In the genomic region with DNA sequence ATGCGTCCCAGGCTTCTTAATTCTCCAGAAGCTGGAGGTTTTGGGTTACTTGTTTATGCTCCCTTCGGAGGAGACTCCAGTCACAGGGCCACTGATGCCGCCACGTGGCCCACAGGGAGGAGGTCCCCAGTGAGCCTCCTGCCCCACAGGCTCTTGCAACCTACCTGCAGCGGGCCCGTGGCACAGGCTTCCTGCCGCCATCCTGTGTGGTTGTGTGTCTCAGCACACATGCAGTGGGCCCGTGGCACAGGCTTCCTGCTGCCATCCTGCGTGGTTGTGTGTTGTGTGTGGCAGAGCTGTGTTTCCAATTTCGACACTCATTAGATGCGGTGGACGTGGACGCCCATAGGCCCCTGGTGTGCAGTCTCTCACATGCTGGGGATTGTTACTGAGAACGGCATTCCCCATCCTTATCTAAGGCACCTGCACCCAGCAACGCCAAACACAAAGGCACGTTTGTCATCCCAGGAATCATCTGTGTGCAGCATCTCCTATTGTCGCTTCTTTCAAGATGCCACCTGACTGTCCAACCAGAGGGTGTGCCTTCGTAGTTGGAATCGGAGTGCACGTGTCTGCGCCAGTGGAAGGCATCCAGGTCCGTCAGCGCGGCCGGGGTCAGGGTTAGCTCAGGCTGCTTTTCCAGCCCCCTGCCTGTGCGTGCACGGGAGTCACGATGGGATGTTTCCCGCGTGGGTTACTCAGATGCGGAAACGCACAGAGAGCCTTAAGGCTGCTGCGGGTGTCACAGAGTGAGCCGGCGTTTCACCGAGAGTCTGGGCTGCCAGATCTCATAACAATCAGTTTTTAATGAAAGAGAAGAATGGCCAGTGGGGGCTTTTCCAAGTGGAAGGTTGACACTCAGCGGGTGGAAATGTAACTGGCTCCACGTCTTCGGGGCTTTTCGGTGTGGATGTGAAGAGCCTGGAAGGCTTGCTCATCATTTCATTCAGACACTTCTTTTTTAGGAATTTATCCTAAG, we compare ENCODE assay signal across 27 cellular contexts.
"Had no signal": no experiment of that assay in that cellular context is flagged by ENCODE, and none has a peak within 500 bp of the region (broad histone marks: within the 10 kb centered on the region; RNA-seq: fewer than 3 reads in every experiment).

No MANE protein-coding gene starts in this region.

- H3K27ac ChIP-seq: adrenal gland, ascending aorta, brain microvascular endothelial cell, hepatocyte, left lung, spleen, thyroid gland, WERI-Rb-1 had no signal

- H3K27me3 Mint-ChIP-seq: activated CD4-positive, alpha-beta T cell treated with anti-CD3 and anti-CD28 coated beads, Interleukin-2, amount 10 ng/mL, durations not matched to agents 7 days and 5 days; activated CD8-positive, alpha-beta T cell treated with anti-CD3 and anti-CD28 coated beads for 36 hours; activated naive CD4-positive, alpha-beta T cell treated with anti-CD3 and anti-CD28 coated beads, Interleukin-2, amount 50 U/mL, for 24 hours; natural killer cell treated with Interleukin-12 subunit alpha and Interleukin-12 subunit beta and Interleukin-15 and Interleukin-18, amount 100 ng/mL, for 72 hours had no signal

- H3K36me3 ChIP-seq: adrenal gland, brain microvascular endothelial cell had no signal

- H3K36me3 Mint-ChIP-seq: natural killer cell treated with Interleukin-12 subunit alpha and Interleukin-12 subunit beta and Interleukin-15 and Interleukin-18, amount 100 ng/mL, for 72 hours had no signal

- ATAC-seq: activated CD8-positive, alpha-beta T cell treated with anti-CD3 and anti-CD28 coated beads for 36 hours; esophagus mucosa; left lung had no signal

- H3K4me3 Mint-ChIP-seq: activated CD4-positive, alpha-beta T cell treated with anti-CD3 and anti-CD28 coated beads, Interleukin-2, amount 10 ng/mL, durations not matched to agents 7 days and 5 days; activated CD8-positive, alpha-beta T cell treated with anti-CD3 and anti-CD28 coated beads for 36 hours; activated naive CD4-positive, alpha-beta T cell treated with anti-CD3 and anti-CD28 coated beads, Interleukin-2, amount 50 U/mL, for 24 hours; immature natural killer cell; natural killer cell treated with Interleukin-12 subunit alpha and Interleukin-12 subunit beta and Interleukin-15 and Interleukin-18, amount 100 ng/mL, for 72 hours; T-helper 2 cell treated with Interferon-gamma antibody and Interleukin-4, amounts not matched to agents 5 μg/mL and 100 μg/mL, for 36 hours had no signal

- H3K27ac Mint-ChIP-seq: activated CD4-positive, alpha-beta T cell treated with anti-CD3 and anti-CD28 coated beads, Interleukin-2, amount 10 ng/mL, durations not matched to agents 7 days and 5 days; activated CD8-positive, alpha-beta T cell treated with anti-CD3 and anti-CD28 coated beads for 36 hours; activated naive CD4-positive, alpha-beta T cell treated with anti-CD3 and anti-CD28 coated beads, Interleukin-2, amount 50 U/mL, for 24 hours; immature natural killer cell; natural killer cell treated with Interleukin-12 subunit alpha and Interleukin-12 subunit beta and Interleukin-15 and Interleukin-18, amount 100 ng/mL, for 72 hours; T-helper 2 cell treated with Interferon-gamma antibody and Interleukin-4, amounts not matched to agents 5 μg/mL and 100 μg/mL, for 36 hours had no signal

- H3K4me3 ChIP-seq: adrenal gland, ascending aorta, hepatocyte, left lung, spleen, thyroid gland had no signal

- H2AFZ ChIP-seq: hepatocyte had no signal

- H3K4me2 ChIP-seq: hepatocyte had no signal

- H3K4me1 ChIP-seq: ascending aorta, left lung had no signal

- FAIRE-seq: TTC549 had no signal

- H3K27me3 ChIP-seq: adrenal gland, ascending aorta, brain microvascular endothelial cell, hepatocyte, left lung, spleen, thyroid gland had no signal

- DNase-seq: activated CD4-positive, alpha-beta T cell treated with anti-CD3 and anti-CD28 coated beads, Interleukin-2, amount 10 ng/mL, durations not matched to agents 7 days and 5 days; activated CD4-positive, CD25-positive, alpha-beta regulatory T cell treated with anti-CD3 and anti-CD28 coated beads, Interleukin-2, amount 50 U/mL, for 72 hours; activated CD8-positive, alpha-beta T cell treated with anti-CD3 and anti-CD28 coated beads for 36 hours; activated gamma-delta T cell treated with Interleukin-2 at 50 U/mL for 16 hours; activated T-cell treated with anti-CD3 and anti-CD28 coated beads, Interleukin-2, amount 50 U/mL, for 1 hour; brain microvascular endothelial cell; central memory CD4-positive, alpha-beta T cell; effector memory CD4-positive, alpha-beta T cell; foreskin melanocyte; glutamatergic neuron; immature natural killer cell; kidney glomerular epithelial cell; left lung; mammary epithelial cell; spleen; stimulated activated CD4-positive, alpha-beta T cell treated with anti-CD3 and anti-CD28 coated beads, Interleukin-4, amount 100 ng/mL, for 1 hour; stimulated activated naive CD4-positive, alpha-beta T cell; thyroid gland; WERI-Rb-1 had no signal

- H3K4me1 Mint-ChIP-seq: activated CD4-positive, alpha-beta T cell treated with anti-CD3 and anti-CD28 coated beads, Interleukin-2, amount 10 ng/mL, durations not matched to agents 7 days and 5 days; immature natural killer cell had no signal

- H3K9me3 Mint-ChIP-seq: activated CD4-positive, alpha-beta T cell treated with anti-CD3 and anti-CD28 coated beads, Interleukin-2, amount 10 ng/mL, durations not matched to agents 7 days and 5 days; activated CD8-positive, alpha-beta T cell treated with anti-CD3 and anti-CD28 coated beads for 36 hours; activated naive CD4-positive, alpha-beta T cell treated with anti-CD3 and anti-CD28 coated beads, Interleukin-2, amount 50 U/mL, for 24 hours; immature natural killer cell; natural killer cell treated with Interleukin-12 subunit alpha and Interleukin-12 subunit beta and Interleukin-15 and Interleukin-18, amount 100 ng/mL, for 72 hours; T-helper 2 cell treated with Interferon-gamma antibody and Interleukin-4, amounts not matched to agents 5 μg/mL and 100 μg/mL, for 36 hours had no signal

- H3K9me3 ChIP-seq: adrenal gland, ascending aorta, thyroid gland had no signal

- H3K79me2 ChIP-seq: hepatocyte had no signal
